Comparison of ENCODE assay signal across 27 cellular contexts in the genomic region with DNA sequence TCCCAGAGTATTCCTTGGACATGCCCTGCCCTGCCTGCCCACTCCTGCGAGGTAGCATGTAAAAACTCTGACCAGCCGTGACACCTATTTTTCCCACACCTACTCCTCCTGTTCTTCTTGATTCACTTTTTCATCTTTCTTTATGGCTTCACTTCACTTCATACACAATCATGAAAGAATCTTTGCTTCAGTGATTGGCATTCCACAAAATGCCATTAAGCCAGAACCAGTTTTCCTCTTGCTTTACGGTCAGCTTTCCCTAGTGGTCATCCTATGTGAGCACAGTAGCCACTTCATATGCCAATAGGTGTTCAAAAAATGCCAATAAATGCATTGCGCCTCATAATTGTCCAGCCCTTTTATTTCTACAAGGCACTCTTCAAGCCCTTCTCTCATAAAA. TPM values are rescaled to one million over a fixed set of nuclear protein-coding genes. Genes with fewer than 3 reads are reported as not detected.
DNase-seq lines count a peak whose midpoint lies in the region; ATAC-seq, FAIRE-seq and TF ChIP-seq lines count a peak whose summit lies in the region.
"Had no signal": no experiment of that assay in that cellular context is flagged by ENCODE, and none has a peak within 500 bp of the region (broad histone marks: within the 10 kb centered on the region; RNA-seq: fewer than 3 reads in every experiment).

No MANE protein-coding gene starts in this region.

- H3K36me3 ChIP-seq in esophagus muscularis mucosa = no peaks in the 10 kb centered on the region
- H3K36me3 ChIP-seq: heart left ventricle, ovary, Peyer's patch had no signal

- TF ChIP-seq POLR2A in A549 (IDR thresholded peaks at IDR 0.05; ENCODE audit: low read length) (no peak), esophagus muscularis mucosa (IDR thresholded peaks at IDR 0.05; ENCODE audit: low read depth) (no peak)

- peaks cover 67 to 73% of the 10 kb centered on the region in 2 donors for H3K4me1 Mint-ChIP-seq in natural killer cell
- H3K4me1 Mint-ChIP-seq: CD4-positive, alpha-beta memory T cell; neural crest cell had no signal

- H3K4me2 ChIP-seq in A549 = peak overlapping the region; percentile 70

- H3K4me1 ChIP-seq in A549 = peaks cover 21% of the 10 kb centered on the region
- peaks cover 0 to 32% (median 16%) of the 10 kb centered on the region in 4 donors for H3K4me1 ChIP-seq in esophagus muscularis mucosa
- H3K4me1 ChIP-seq: heart left ventricle, Peyer's patch, testis had no signal

- no peaks in the 10 kb centered on the region for H3K27me3 ChIP-seq in esophagus muscularis mucosa
- H3K27me3 ChIP-seq: heart left ventricle, ovary, Peyer's patch, testis had no signal

- DNase-seq in A549 (ENCODE audit: low read depth in 1 of 2, low spot score in 1 of 2) (no peak), RCC 7860 (ENCODE audit: low spot score) (peak; percentile 25), esophagus muscularis mucosa (ENCODE audit: extremely low spot score) (no peak), natural killer cell (no peak), HPDE6-E6E7 (ENCODE audit: extremely low spot score) (no peak), left cardiac atrium (no peak), cardiac septum (ENCODE audit: low spot score) (no peak)
- DNase-seq: activated effector memory CD4-positive, alpha-beta T cell treated with Interleukin-2 at 50 U/mL for 16 hours; amygdala; CD4-positive, alpha-beta memory T cell; heart left ventricle; NCI-H1417 treated with DMSO at 0.1 percent for 48 hours; NCI-H2081; ovary; Peyer's patch; stimulated activated naive CD8-positive, alpha-beta T cell treated with anti-CD3 and anti-CD28 coated beads, Interleukin-15, Interleukin-2, amounts not matched to agents 100 U/mL and 50 U/mL, for 24 hours; T1000; testis had no signal

- WGBS in A549 (ENCODE audit: missing lambda C conversion rate) = 84% methylated on average over 4 of the region's 4 CpGs
- WGBS in esophagus muscularis mucosa = 99% methylated on average over 4 of the region's 4 CpGs

- TF ChIP-seq EP300 in A549 (IDR thresholded peaks at IDR 0.05) (no peak), esophagus muscularis mucosa (IDR thresholded peaks at IDR 0.05) (no peak)

- TF ChIP-seq CTCF in A549 (IDR thresholded peaks at IDR 0.05) = no peak
- TF ChIP-seq CTCF in esophagus muscularis mucosa (IDR thresholded peaks at IDR 0.05) = no peak
- TF ChIP-seq CTCF in natural killer cell (IDR thresholded peaks at IDR 0.05) = no peak

- peak overlapping the region; percentile 84 to 86 for H3K27ac Mint-ChIP-seq in natural killer cell
- H3K27ac Mint-ChIP-seq: activated CD4-positive, alpha-beta T cell treated with anti-CD3 and anti-CD28 coated beads for 36 hours; activated naive CD4-positive, alpha-beta T cell treated with anti-CD3 and anti-CD28 coated beads, Interleukin-2, amount 50 U/mL, for 72 hours; CD4-positive, alpha-beta memory T cell had no signal

- intact Hi-C loops in esophagus muscularis mucosa (cut with DNase I) (no loop called here), natural killer cell (cut with micrococcal nuclease) (loop anchor here (10.0 kb wide), 1 partner anchor 113 kb away; no protein-coding TSS in a partner anchor), left cardiac atrium (cut with DNase I) (no loop called here), cardiac septum (cut with DNase I) (no loop called here)

- H3K4me3 ChIP-seq in A549 (no peak overlapping the region), esophagus muscularis mucosa (no peak overlapping the region)
- H3K4me3 ChIP-seq: heart left ventricle, ovary, Peyer's patch, testis had no signal

- peak overlapping the region; percentile 50 for H3K4me3 Mint-ChIP-seq in natural killer cell
- H3K4me3 Mint-ChIP-seq: activated CD4-positive, alpha-beta T cell treated with anti-CD3 and anti-CD28 coated beads for 36 hours; activated CD8-positive, alpha-beta T cell treated with anti-CD3 and anti-CD28 coated beads for 36 hours; CD4-positive, alpha-beta memory T cell; neural crest cell had no signal

- TF ChIP-seq RAD21 in A549 (conservative IDR thresholded peaks at IDR 0.05 in 1 of 2, IDR thresholded peaks at IDR 0.05 in 1 of 2) = no peak

- POLR2A ChIA-PET in A549 (lab: Yijun Ruan, JAX) = no interaction called here

- no peaks in the 10 kb centered on the region for H3K36me3 Mint-ChIP-seq in natural killer cell
- H3K36me3 Mint-ChIP-seq: activated naive CD4-positive, alpha-beta T cell treated with anti-CD3 and anti-CD28 coated beads, Interleukin-2, amount 50 U/mL, for 72 hours; CD4-positive, alpha-beta memory T cell had no signal

- no peaks in the 10 kb centered on the region for H3K9me3 Mint-ChIP-seq in natural killer cell
- H3K9me3 Mint-ChIP-seq: activated CD8-positive, alpha-beta T cell treated with anti-CD3 and anti-CD28 coated beads for 36 hours; activated naive CD4-positive, alpha-beta T cell treated with anti-CD3 and anti-CD28 coated beads, Interleukin-2, amount 50 U/mL, for 72 hours; CD4-positive, alpha-beta memory T cell; neural crest cell had no signal

- no peak for ATAC-seq in A549
- ATAC-seq in natural killer cell = no peak
- no peak for ATAC-seq in GM21576 (IDR thresholded peaks at IDR 0.05; ENCODE audit: unreplicated experiment)
- ATAC-seq in left cardiac atrium = no peak
- ATAC-seq: heart left ventricle had no signal

- H3K27ac ChIP-seq in A549 (peak overlapping the region; percentile 30 to 50; a peak in 2 of 6 replicates), esophagus muscularis mucosa (replicated peaks in 1 of 4) (peak overlapping the region in 3 of 4 donors; percentile 11 to 32 (median 30))
- H3K27ac ChIP-seq: heart left ventricle, HL-60, ovary, Peyer's patch, testis, VCaP had no signal

- peaks cover 0 to 2% of the 10 kb centered on the region in 2 donors for H3K27me3 Mint-ChIP-seq in natural killer cell (ENCODE audit: low read depth in 2 of 2)

- CTCF ChIA-PET in A549 (lab: Yijun Ruan, JAX) = no interaction called here

- H3K9me3 ChIP-seq in A549 (no peaks in the 10 kb centered on the region), esophagus muscularis mucosa (no peaks in the 10 kb centered on the region)
- H3K9me3 ChIP-seq: heart left ventricle, ovary, Peyer's patch, testis had no signal

- no peak for FAIRE-seq in A549 (lab: Jason Lieb, UNC)
- FAIRE-seq in RCC 7860 (lab: Jason Lieb, UNC) = peak; percentile 18
- FAIRE-seq: A204.1, H1 had no signal

TF ChIP-seq in A549, 52 proteins besides CTCF, POLR2A, EP300 and RAD21:
- TF ChIP-seq EHF (CRISPR knock-in tag; IDR thresholded peaks at IDR 0.05) (no peak), HEYL (CRISPR knock-in tag; IDR thresholded peaks at IDR 0.05) (no peak), FOSB (CRISPR knock-in tag; IDR thresholded peaks at IDR 0.05) (no peak), PHF8 (IDR thresholded peaks at IDR 0.05; ENCODE audit: borderline replicate concordance, low read depth) (no peak), HOXB5 (CRISPR knock-in tag; IDR thresholded peaks at IDR 0.05) (no peak), ATOH8 (CRISPR knock-in tag; IDR thresholded peaks at IDR 0.05; ENCODE audit: low read depth) (no peak), TP53 (CRISPR knock-in tag; IDR thresholded peaks at IDR 0.05) (no peak), ESRRA (IDR thresholded peaks at IDR 0.05; ENCODE audit: borderline replicate concordance, low read length) (no peak), KDM5A (IDR thresholded peaks at IDR 0.05) (no peak), ELK1 (IDR thresholded peaks at IDR 0.05; ENCODE audit: low read depth, low read length) (no peak), MYC (IDR thresholded peaks at IDR 0.05; ENCODE audit: borderline replicate concordance, low read length) (no peak)

RNA-seq across cellular contexts. Expression of gene SETBP1, which starts 42.5 kb away (rescaled TPM):
- 1.9 and 2.2 TPM in 2 replicates for polyA plus RNA-seq in A549 (2011; rRNA removed)
- 0.40 and 0.44 TPM in 2 replicates for polyA plus RNA-seq in A549 (2012; cell fraction: cytosol; rRNA removed)
- 0.31 and 0.75 TPM in 2 replicates for polyA plus RNA-seq in A549 (2012; cell fraction: nucleus; rRNA removed)
- polyA plus RNA-seq in A549 (2017; fragmentation: RNase III; extraction: RNeasy Plus Mini Kit Qiagen cat#74134 plus additional on column Dnase treatment) = 0.43 to 0.54 TPM (median 0.50 TPM) in 3 replicates
- 4.5 and 4.8 TPM in 2 replicates for polyA minus RNA-seq in A549 (2011; rRNA and poly(A)+ RNA removed)
- total RNA-seq in esophagus muscularis mucosa = 10 to 100 TPM; 40.9 to 86.5 (median 65.1) TPM
- 10 to 100 TPM; 36.0 to 46.6 (median 41.2) TPM for total RNA-seq in natural killer cell
- 10 to 100 TPM in 1 of 2 donors, 1 to 10 TPM in 1; 9.8 to 16.7 TPM for total RNA-seq in left cardiac atrium
- 15.5 TPM for total RNA-seq in cardiac septum
